ENCODE assay signal across 1 cellular context in genomic region chr9:121498150-121498486, GRCh38.
TF ChIP-seq lines count a peak whose summit lies in the region.

No MANE protein-coding gene starts in this region.

TF ChIP-seq in HEK293, 187 proteins besides CTCF, POLR2A, EP300 and RAD21 (continued from another document):
- no peak for TF ChIP-seq KLF1 (tag by site-specific recombination; IDR thresholded peaks at IDR 0.05)
- TF ChIP-seq SCRT2 (tag by site-specific recombination; IDR thresholded peaks at IDR 0.05) = peak; percentile 99
- TF ChIP-seq ZNF266 (tag by site-specific recombination; IDR thresholded peaks at IDR 0.05; ENCODE audit: low read depth) = no peak
